In genomic region chr15:71749500-71749899, GRCh38 we compare ENCODE assay signal across 14 cellular contexts.
DNase-seq lines count a peak whose midpoint lies in the region; ATAC-seq and TF ChIP-seq lines count a peak whose summit lies in the region.
"Had no signal": no experiment of that assay in that cellular context is flagged by ENCODE, and none has a peak within 500 bp of the region (broad histone marks: within the 10 kb centered on the region; RNA-seq: fewer than 3 reads in every experiment).

No MANE protein-coding gene starts in this region.

- H3K79me2 ChIP-seq in HCT116 (ENCODE audit: insufficient read depth, low read length), result no peaks in the 10 kb centered on the region

- TF ChIP-seq POLR2A in HCT116 (IDR thresholded peaks at IDR 0.05; ENCODE audit: borderline replicate concordance, extremely low read depth, insufficient read depth, insufficient read length), result no peak

- CTCF ChIA-PET in HCT116 (lab: Charles Lee), result no interaction called here

- H3K27me3 ChIP-seq in HCT116 (ENCODE audit: insufficient read depth, low read length) (no peaks in the 10 kb centered on the region), RWPE2 (ENCODE audit: insufficient read depth, poor library complexity, severe bottlenecking) (no peaks in the 10 kb centered on the region)

- H3K36me3 Mint-ChIP-seq in glutamatergic neuron (ENCODE audit: unreplicated experiment), result peaks cover 11% of the 10 kb centered on the region
- H3K36me3 Mint-ChIP-seq in activated T-cell treated with anti-CD3 and anti-CD28 coated beads, Interleukin-2, amount 50 U/mL, for 24 hours (ENCODE audit: low read depth), result no peaks in the 10 kb centered on the region
- H3K36me3 Mint-ChIP-seq: CD8-positive, alpha-beta T cell had no signal

- POLR2A ChIA-PET in HCT116 (lab: Charles Lee), result no interaction called here

- H3K4me3 ChIP-seq in HCT116 (replicated peaks in 1 of 2; ENCODE audit: low read depth in 1 of 2, low read length in 2 of 2), result no peak overlapping the region
- H3K4me3 ChIP-seq in RWPE2 (ENCODE audit: severe bottlenecking), result no peak overlapping the region
- H3K4me3 ChIP-seq: K562 had no signal

- H3K9me3 ChIP-seq in HCT116 (ENCODE audit: control insufficient read depth in 1 of 2, insufficient read depth in 1 of 2, low read depth in 1 of 2, low read length in 2 of 2) (no peaks in the 10 kb centered on the region), RWPE2 (ENCODE audit: severe bottlenecking) (no peaks in the 10 kb centered on the region)

- H3K9me2 ChIP-seq in HCT116 (ENCODE audit: insufficient read depth), result no peaks in the 10 kb centered on the region

- TF ChIP-seq CTCF in HCT116 (IDR thresholded peaks at IDR 0.05 in 2 of 3, conservative IDR thresholded peaks at IDR 0.05 in 1 of 3; ENCODE audit: borderline replicate concordance in 1 of 3, insufficient read depth in 1 of 3, low read depth in 2 of 3, low read length in 2 of 3), result no peak
- TF ChIP-seq CTCF in RWPE2 (IDR thresholded peaks at IDR 0.05; ENCODE audit: poor library complexity, severe bottlenecking), result no peak
- TF ChIP-seq CTCF in glutamatergic neuron (IDR thresholded peaks at IDR 0.05; ENCODE audit: partially characterized antibody, unreplicated experiment), result no peak

- H3K4me1 Mint-ChIP-seq in glutamatergic neuron (ENCODE audit: low read depth, unreplicated experiment), result peaks cover 36% of the 10 kb centered on the region
- H3K4me1 Mint-ChIP-seq in activated T-cell treated with anti-CD3 and anti-CD28 coated beads, Interleukin-2, amount 50 U/mL, for 24 hours (ENCODE audit: low read depth), result no peaks in the 10 kb centered on the region
- H3K4me1 Mint-ChIP-seq: H9 had no signal

- H4K20me1 ChIP-seq in HCT116 (ENCODE audit: insufficient read depth), result no peaks in the 10 kb centered on the region

- H2AFZ ChIP-seq in HCT116 (ENCODE audit: low read depth, low read length, poor library complexity, severe bottlenecking), result no peak overlapping the region

- no peak overlapping the region for H3K27ac ChIP-seq in HCT116 (ENCODE audit: low read depth, low read length)
- peak overlapping the region; percentile 92 for H3K27ac ChIP-seq in RWPE2 (ENCODE audit: poor library complexity, severe bottlenecking)
- no peak overlapping the region for H3K27ac ChIP-seq in caudate nucleus (ENCODE audit: low read depth, low read length)
- H3K27ac ChIP-seq: HL-60 had no signal

- peaks cover 8% of the 10 kb centered on the region for H3K27me3 Mint-ChIP-seq in glutamatergic neuron (ENCODE audit: unreplicated experiment)
- H3K27me3 Mint-ChIP-seq in activated T-cell treated with anti-CD3 and anti-CD28 coated beads, Interleukin-2, amount 50 U/mL, for 24 hours, result peaks cover 35% of the 10 kb centered on the region

- peaks cover 21% of the 10 kb centered on the region for H3K9me3 Mint-ChIP-seq in glutamatergic neuron (ENCODE audit: unreplicated experiment)
- no peaks in the 10 kb centered on the region for H3K9me3 Mint-ChIP-seq in activated T-cell treated with anti-CD3 and anti-CD28 coated beads, Interleukin-2, amount 50 U/mL, for 24 hours
- H3K9me3 Mint-ChIP-seq: CD8-positive, alpha-beta T cell; H9 had no signal

- H3K36me3 ChIP-seq in HCT116 (ENCODE audit: control insufficient read depth in 1 of 2, insufficient read depth in 2 of 2, low read length in 2 of 2), result no peaks in the 10 kb centered on the region
- peaks cover 46% of the 10 kb centered on the region for H3K36me3 ChIP-seq in RWPE2 (ENCODE audit: low read depth)

- no peak overlapping the region for H3K4me3 Mint-ChIP-seq in glutamatergic neuron (ENCODE audit: unreplicated experiment)
- H3K4me3 Mint-ChIP-seq in activated T-cell treated with anti-CD3 and anti-CD28 coated beads, Interleukin-2, amount 50 U/mL, for 24 hours, result no peak overlapping the region
- H3K4me3 Mint-ChIP-seq: CD8-positive, alpha-beta T cell; H9 had no signal

- DNase-seq in HCT116 (ENCODE audit: low read depth, low spot score), result no peak
- DNase-seq in RWPE2 (ENCODE audit: low spot score), result no peak
- DNase-seq in glutamatergic neuron, result no peak
- no peak for DNase-seq in activated T-cell treated with anti-CD3 and anti-CD28 coated beads, Interleukin-2, amount 50 U/mL, for 24 hours
- DNase-seq in left lobe of liver (ENCODE audit: low spot score), result no peak
- no peak for DNase-seq in caudate nucleus (lab: John Stamatoyannopoulos, UW)
- DNase-seq: AML-193; Calu3; CD8-positive, alpha-beta T cell; DMS79 treated with DMSO at 0.1 percent for 48 hours; GF-D8; H9 had no signal

- H3K9ac ChIP-seq in HCT116 (ENCODE audit: low read length), result no peak overlapping the region

- intact Hi-C loops in HCT116 (cut with micrococcal nuclease), result loop anchor here (5.0 kb wide), 2 partner anchors 302 to 452 kb away; no protein-coding TSS in a partner anchor

- RAD21 ChIA-PET in HCT116 (lab: Charles Lee; ENCODE audit: low non-redundant PET in 1 of 2, low total read pairs in 2 of 2, uncharacterized antibody in 2 of 2, unreplicated experiment in 2 of 2), result no interaction called here

- no TSS peak for BruUV-seq in HCT116 (replicated peaks; lab: Mats Ljungman, UMichigan)

- H3K4me1 ChIP-seq in HCT116 (ENCODE audit: control insufficient read depth in 1 of 2, insufficient read depth in 2 of 2, low read length in 2 of 2) (peaks cover 40 to 53% of the 10 kb centered on the region in 2 experiments), RWPE2 (ENCODE audit: insufficient read depth, poor library complexity, severe bottlenecking) (peaks cover 50% of the 10 kb centered on the region)

- H3K4me2 ChIP-seq in HCT116 (ENCODE audit: low read length), result peak overlapping the region; percentile 74; the same call in 1 of the 2 replicates

- ATAC-seq in HCT116, result no peak
- no peak for ATAC-seq in RWPE2 (ENCODE audit: low read depth)
- no peak for ATAC-seq in left lobe of liver
- ATAC-seq: CD8-positive, alpha-beta T cell; K562 had no signal

- H3K27ac Mint-ChIP-seq in glutamatergic neuron (ENCODE audit: unreplicated experiment), result peak overlapping the region; percentile 98
- no peak overlapping the region for H3K27ac Mint-ChIP-seq in activated T-cell treated with anti-CD3 and anti-CD28 coated beads, Interleukin-2, amount 50 U/mL, for 24 hours
- H3K27ac Mint-ChIP-seq: CD8-positive, alpha-beta T cell; H9 had no signal

- TF ChIP-seq RAD21 in HCT116 (IDR thresholded peaks at IDR 0.05; ENCODE audit: low read depth), result no peak

TF ChIP-seq in HCT116, 20 proteins besides CTCF, POLR2A, EP300 and RAD21:
- TF ChIP-seq CEBPB (IDR thresholded peaks at IDR 0.05; ENCODE audit: low read depth), result no peak
- no peak for TF ChIP-seq ELF1 (IDR thresholded peaks at IDR 0.05; ENCODE audit: borderline replicate concordance, low read depth)
